ENCODE assay signal across 3 cellular contexts in the genomic region with DNA sequence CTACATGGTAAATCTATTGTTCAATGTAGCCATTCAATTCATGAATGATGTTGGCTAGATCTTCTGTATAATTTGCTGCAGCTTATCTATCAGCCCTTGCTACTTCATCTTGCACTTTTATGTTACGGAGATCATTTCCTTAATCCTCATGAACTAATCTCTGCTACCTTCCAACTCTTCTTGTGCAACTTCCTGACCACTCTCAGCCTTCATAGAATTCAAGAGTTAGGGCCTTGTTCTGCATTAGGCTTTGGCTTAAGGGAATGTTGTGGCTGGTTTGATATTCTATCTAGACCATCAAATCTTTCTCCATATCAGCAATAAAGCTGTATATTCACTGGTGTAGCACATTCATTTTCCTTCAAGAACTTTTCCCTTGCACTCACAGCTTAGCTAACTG.
"Had no signal": no experiment of that assay in that cellular context is flagged by ENCODE, and none has a peak within 500 bp of the region (broad histone marks: within the 10 kb centered on the region; RNA-seq: fewer than 3 reads in every experiment).

No MANE protein-coding gene starts in this region.

- H3K4me3 ChIP-seq: GM12878 had no signal

- ATAC-seq: GM12878 had no signal

- DNase-seq: GDM1, GF-D8 had no signal
